ENCODE assay signal across 8 cellular contexts in the genomic region with DNA sequence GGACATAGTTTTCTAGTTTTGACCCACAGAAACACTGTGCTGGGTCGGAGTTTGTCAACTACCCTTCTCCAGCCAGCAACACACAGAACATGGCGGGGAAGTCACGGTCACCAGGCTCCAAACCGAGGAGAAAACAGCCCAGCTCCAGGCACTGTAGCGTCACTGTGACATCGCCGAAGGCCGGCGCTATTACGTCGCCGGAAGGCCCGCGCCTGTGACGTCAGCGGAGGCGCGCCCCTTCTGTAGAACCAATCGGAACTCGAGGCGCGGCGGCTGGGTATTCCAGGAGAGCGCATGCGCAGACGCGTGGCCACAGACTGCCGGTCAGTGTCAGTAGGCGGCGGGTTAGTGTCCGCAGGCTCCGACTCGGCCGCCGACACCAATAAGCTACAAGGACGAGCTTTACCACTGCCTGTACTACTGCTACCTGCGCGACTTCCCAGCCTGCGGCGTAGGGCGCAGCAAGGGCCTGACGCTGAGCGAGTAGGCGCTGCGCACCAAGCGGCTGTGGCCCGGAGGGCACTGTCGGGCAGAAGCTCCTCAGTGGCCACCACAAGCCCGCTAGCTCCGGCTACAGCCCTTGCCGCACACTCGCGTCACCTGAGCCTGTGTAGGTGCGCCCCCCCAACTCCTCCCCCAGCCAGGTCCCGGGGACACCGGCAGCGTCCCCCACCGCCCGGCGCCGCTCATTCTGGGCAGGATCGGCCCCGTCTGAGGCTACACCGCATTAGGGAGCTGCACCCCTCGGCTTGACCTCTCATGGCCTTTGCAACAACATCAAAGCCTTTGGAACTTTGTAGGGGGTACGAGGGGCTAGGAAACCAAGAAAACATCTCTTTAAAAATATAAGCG. TPM values are rescaled to one million over a fixed set of nuclear protein-coding genes. Genes with fewer than 3 reads are reported as not detected.
DNase-seq lines count a peak whose midpoint lies in the region; FAIRE-seq and TF ChIP-seq lines count a peak whose summit lies in the region.

No MANE protein-coding gene starts in this region.

- peak overlapping the region; percentile 56 for H3K4me3 ChIP-seq in MG63

- peak overlapping the region; percentile 61 to 88 (median 80) for H3K27ac Mint-ChIP-seq in nephron

- no peaks in the 10 kb centered on the region for H3K27me3 Mint-ChIP-seq in nephron (ENCODE audit: low read depth)

- H3K27me3 ChIP-seq in MG63, result no peaks in the 10 kb centered on the region

- no peaks in the 10 kb centered on the region for H3K4me1 Mint-ChIP-seq in nephron

- H3K36me3 Mint-ChIP-seq in nephron (ENCODE audit: low read depth), result no peaks in the 10 kb centered on the region

- H3K4me3 Mint-ChIP-seq in nephron, result peak overlapping the region; percentile 81 to 87 (median 87)

- H3K36me3 ChIP-seq in MG63, result no peaks in the 10 kb centered on the region

- H3K9me3 ChIP-seq in MG63, result no peaks in the 10 kb centered on the region

- DNase-seq in ELF-1 (ENCODE audit: low read depth, low spot score) (peak; percentile 99), H54 (ENCODE audit: insufficient read length, low spot score) (peak; percentile 89), MG63 (peak; percentile 91), SHP77 treated with DMSO at 0.1 percent for 48 hours (lab: John Stamatoyannopoulos, UW) (peak; percentile 86), activated gamma-delta T cell treated with Interleukin-2 at 50 U/mL for 16 hours (peak; percentile 85), fibroblast of the conjunctiva (ENCODE audit: low read depth) (peak; percentile 95)
- DNase-seq in stimulated activated naive CD4-positive, alpha-beta T cell treated with Interleukin-2 at 50 U/mL for 16 hours (lab: John Stamatoyannopoulos, UW), result peak; percentile 88

- TF ChIP-seq CTCF in nephron (IDR thresholded peaks at IDR 0.05; ENCODE audit: unreplicated experiment in 3 of 3), result peak in 1 of 3 experiments; percentile 17

- peak; percentile 91 for TF ChIP-seq POLR2A in H54 (IDR thresholded peaks at IDR 0.05; ENCODE audit: low read depth, low read length)

- FAIRE-seq in H54 (lab: Jason Lieb, UNC), result no peak

- no peaks in the 10 kb centered on the region for H3K9me3 Mint-ChIP-seq in nephron

RNA-seq across cellular contexts. Expression of gene SRRM3, which starts 35.1 kb away (rescaled TPM):
- 1.2 and 1.4 TPM in 2 replicates for total RNA-seq in MG63 (2014; rRNA removed; shearing (Covaris generic); ENCODE audit: low replicate concordance)

Comparison
In these comparisons a context has a peak if more than half of its experiments do, and no peak if none do; other contexts are left out.
1. Peak in every context shown above with its lines: DNase-seq and H3K4me3 ChIP-seq.